ENCODE assay signal across 31 cellular contexts in the genomic region with DNA sequence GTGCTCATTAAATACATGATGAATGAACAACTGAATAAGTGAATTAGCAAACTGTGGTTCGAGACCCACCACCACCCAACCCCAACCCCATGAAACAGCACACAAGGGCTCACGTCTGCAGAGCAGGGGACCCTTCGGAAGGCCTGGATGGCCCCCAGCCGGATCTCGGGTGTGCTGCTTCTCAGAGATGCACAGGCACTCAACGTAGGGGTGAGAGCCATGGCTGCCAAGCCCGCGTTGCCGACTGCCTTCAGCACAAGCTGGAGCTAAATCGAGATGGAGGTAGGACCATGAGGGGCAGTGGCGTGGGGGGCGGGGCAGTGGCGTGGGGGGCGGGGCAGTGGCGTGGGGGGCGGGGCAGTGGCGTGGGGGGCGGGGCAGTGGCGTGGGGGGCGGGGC.
DNase-seq lines count a peak whose midpoint lies in the region; ATAC-seq and TF ChIP-seq lines count a peak whose summit lies in the region.
"Had no signal": no experiment of that assay in that cellular context is flagged by ENCODE, and none has a peak within 500 bp of the region (broad histone marks: within the 10 kb centered on the region; RNA-seq: fewer than 3 reads in every experiment).

No MANE protein-coding gene starts in this region.

- H4K91ac ChIP-seq in H9 (ENCODE audit: insufficient read length, low read depth, low read length) = no peak overlapping the region

- H3K27me3 ChIP-seq in H9 (ENCODE audit: insufficient read depth, low read length) (no peaks in the 10 kb centered on the region), Panc1 (ENCODE audit: control insufficient read depth, insufficient read depth, low read length) (no peaks in the 10 kb centered on the region), iPS-15b (ENCODE audit: control insufficient read depth, insufficient read depth, low read length) (no peaks in the 10 kb centered on the region), breast epithelium (no peaks in the 10 kb centered on the region), PC-3 (ENCODE audit: low read length) (no peaks in the 10 kb centered on the region)
- H3K27me3 ChIP-seq: esophagus muscularis mucosa, foreskin keratinocyte, heart right ventricle, uterus had no signal

- H3K4me3 Mint-ChIP-seq in H9 = no peak overlapping the region
- H3K4me3 Mint-ChIP-seq: activated CD4-positive, alpha-beta memory T cell treated with anti-CD3 and anti-CD28 coated beads, Interleukin-2, amount 10 ng/mL, durations not matched to agents 7 days and 5 days; activated naive CD8-positive, alpha-beta T cell; stimulated activated naive B cell treated with anti-CD40 and anti-IgM and Interleukin-4, amounts not matched to agents 10 μg/mL and 1 μg/mL and 100 μg/mL, for 72 hours had no signal

- H2BK12ac ChIP-seq in H9 (ENCODE audit: insufficient read length, low read depth, low read length) = no peak overlapping the region

- H3K9me3 ChIP-seq in H9 (ENCODE audit: control insufficient read depth, low read depth, low read length) = no peaks in the 10 kb centered on the region
- H3K9me3 ChIP-seq in Panc1 (ENCODE audit: control insufficient read depth, insufficient read depth, low read depth, low read length) = peaks cover 3% of the 10 kb centered on the region; the same call in 1 of the 2 replicates
- H3K9me3 ChIP-seq in iPS-15b (ENCODE audit: control insufficient read depth, insufficient read depth, low read length) = no peaks in the 10 kb centered on the region
- H3K9me3 ChIP-seq in breast epithelium = no peaks in the 10 kb centered on the region
- no peaks in the 10 kb centered on the region for H3K9me3 ChIP-seq in PC-3 (ENCODE audit: low read length)
- H3K9me3 ChIP-seq: psoas muscle, uterus had no signal

- H3K36me3 ChIP-seq in Panc1 (ENCODE audit: control insufficient read depth, insufficient read depth, low read length) (no peaks in the 10 kb centered on the region), iPS-15b (ENCODE audit: control insufficient read depth, insufficient read depth, low read length) (no peaks in the 10 kb centered on the region), breast epithelium (no peaks in the 10 kb centered on the region), PC-3 (ENCODE audit: low read depth, low read length) (no peaks in the 10 kb centered on the region)
- H3K36me3 ChIP-seq: esophagus muscularis mucosa, heart right ventricle, thoracic aorta, uterus had no signal

- no peaks in the 10 kb centered on the region for H3K23me2 ChIP-seq in H9 (ENCODE audit: insufficient read length, low read depth, low read length, poor library complexity, severe bottlenecking)

- no peak overlapping the region for H3K27ac ChIP-seq in H9 (ENCODE audit: insufficient read length, low read depth, low read length)
- peak overlapping the region; percentile 58; the same call in 1 of the 2 replicates for H3K27ac ChIP-seq in Panc1 (ENCODE audit: low read length)
- H3K27ac ChIP-seq in breast epithelium = no peak overlapping the region
- no peak overlapping the region for H3K27ac ChIP-seq in PC-3 (ENCODE audit: low read length)
- H3K27ac ChIP-seq: C4-2B, esophagus muscularis mucosa, foreskin keratinocyte, KMS-11 had no signal

- H2BK20ac ChIP-seq in H9 (ENCODE audit: low read depth, low read length, poor library complexity, severe bottlenecking) = no peak overlapping the region

- no peak overlapping the region for H2AK5ac ChIP-seq in H9 (ENCODE audit: insufficient read length, low read length)

- H2BK5ac ChIP-seq in H9 (ENCODE audit: insufficient read length, low read length) = no peak overlapping the region

- H3K36me3 Mint-ChIP-seq in H9 (ENCODE audit: insufficient read depth in 1 of 3, low read depth in 3 of 3) = peaks cover 0 to 19% (median 0%) of the 10 kb centered on the region in 3 experiments; a peak in 6 of 7 replicates

- H3K9me2 ChIP-seq in PC-3 (replicated peaks; ENCODE audit: low read length) = no peaks in the 10 kb centered on the region

- H3K18ac ChIP-seq in H9 (ENCODE audit: insufficient read length, low read depth, low read length) = no peak overlapping the region

- H3K56ac ChIP-seq in H9 (ENCODE audit: insufficient read length, low read depth, low read length) = no peak overlapping the region

- peak overlapping the region; percentile 28 for H3K4me2 ChIP-seq in H9 (ENCODE audit: insufficient read depth, insufficient read length, low read length)
- no peak overlapping the region for H3K4me2 ChIP-seq in PC-3 (ENCODE audit: low read length)
- H3K4me2 ChIP-seq: KMS-11 had no signal

- no peaks in the 10 kb centered on the region for H3K79me1 ChIP-seq in H9 (ENCODE audit: insufficient read depth, low read depth, low read length, poor library complexity, severe bottlenecking)

- H3F3A ChIP-seq in PC-3 (ENCODE audit: low read length, unreplicated experiment) = no peaks in the 10 kb centered on the region

- H3K4me1 ChIP-seq in H9 (ENCODE audit: insufficient read depth, low read length) = peaks cover 2% of the 10 kb centered on the region; the same call in 1 of the 2 replicates
- peaks cover 35% of the 10 kb centered on the region for H3K4me1 ChIP-seq in Panc1 (ENCODE audit: control insufficient read depth, insufficient read depth, low read length)
- H3K4me1 ChIP-seq in iPS-15b (ENCODE audit: control insufficient read depth, insufficient read depth, low read length) = peaks cover 13% of the 10 kb centered on the region
- H3K4me1 ChIP-seq in breast epithelium = peaks cover 0 to 9% of the 10 kb centered on the region in 2 donors
- peaks cover 17% of the 10 kb centered on the region for H3K4me1 ChIP-seq in PC-3 (ENCODE audit: insufficient read depth, low read length)

- no peak overlapping the region for H3K27ac Mint-ChIP-seq in H9
- H3K27ac Mint-ChIP-seq: activated CD4-positive, alpha-beta memory T cell treated with anti-CD3 and anti-CD28 coated beads, Interleukin-2, amount 10 ng/mL, durations not matched to agents 7 days and 5 days; activated naive CD8-positive, alpha-beta T cell; stimulated activated naive B cell treated with anti-CD40 and anti-IgM and Interleukin-4, amounts not matched to agents 10 μg/mL and 1 μg/mL and 100 μg/mL, for 72 hours had no signal

- in situ Hi-C loops in Panc1 (cut with HindIII; ENCODE audit: low pct_unique_long_range_greater_than_20kb, low sequenced_read_pairs) = no loop called here

- peaks cover 10 to 16% of the 10 kb centered on the region in 2 experiments for H3K9me3 Mint-ChIP-seq in H9

- no peaks in the 10 kb centered on the region for H4K20me1 ChIP-seq in H9 (ENCODE audit: control insufficient read depth, insufficient read depth, insufficient read length)
- no peaks in the 10 kb centered on the region for H4K20me1 ChIP-seq in PC-3 (ENCODE audit: low read length)

- no peak overlapping the region for H3K4me3 ChIP-seq in Panc1 (ENCODE audit: low read depth in 2 of 2, low read length in 2 of 2)
- H3K4me3 ChIP-seq in iPS-15b (ENCODE audit: low read depth, low read length) = peak overlapping the region; percentile 39
- H3K4me3 ChIP-seq in breast epithelium = no peak overlapping the region
- no peak overlapping the region for H3K4me3 ChIP-seq in PC-3 (ENCODE audit: low read length)
- H3K4me3 ChIP-seq: esophagus muscularis mucosa, heart right ventricle, thoracic aorta, uterus had no signal

- no peak overlapping the region for H4K5ac ChIP-seq in H9 (ENCODE audit: insufficient read length, low read depth, low read length)

- POLR2A ChIA-PET in Panc1 (lab: Charles Lee) (no interaction called here), PC-3 (lab: Charles Lee; ENCODE audit: unreplicated experiment) (no interaction called here)

- TF ChIP-seq CTCF in H9 (conservative IDR thresholded peaks at IDR 0.05) (no peak), Panc1 (IDR thresholded peaks at IDR 0.05) (no peak), breast epithelium (IDR thresholded peaks at IDR 0.05) (no peak), PC-3 (conservative IDR thresholded peaks at IDR 0.05; ENCODE audit: low read depth, low read length) (no peak)

- no peak overlapping the region for H2BK120ac ChIP-seq in H9 (ENCODE audit: low read depth, low read length, poor library complexity, severe bottlenecking)

- no peak overlapping the region for H3T11ph ChIP-seq in H9 (ENCODE audit: low read length)

- H3K27me3 Mint-ChIP-seq in H9 (ENCODE audit: low read depth) = no peaks in the 10 kb centered on the region
- H3K27me3 Mint-ChIP-seq: activated CD4-positive, alpha-beta memory T cell treated with anti-CD3 and anti-CD28 coated beads, Interleukin-2, amount 10 ng/mL, durations not matched to agents 7 days and 5 days; activated naive CD8-positive, alpha-beta T cell; stimulated activated naive B cell treated with anti-CD40 and anti-IgM and Interleukin-4, amounts not matched to agents 10 μg/mL and 1 μg/mL and 100 μg/mL, for 72 hours had no signal

- no CpG with 5 or more reads among the region's 20 CpGs for WGBS in H9 (ENCODE audit: extremely low coverage, insufficient read length, low lambda C conversion rate)

- H3K4me1 Mint-ChIP-seq in H9 = peaks cover 20 to 43% of the 10 kb centered on the region in 2 experiments

- CTCF ChIA-PET in Panc1 (lab: Charles Lee) = no interaction called here
- CTCF ChIA-PET in PC-3 (lab: Charles Lee) = no interaction called here

- H3K23ac ChIP-seq in H9 (ENCODE audit: insufficient read length, low read depth, low read length) = no peak overlapping the region

- no TSS peak for BruUV-seq in Panc1 (replicated peaks; lab: Mats Ljungman, UMichigan)
- no TSS peak for BruUV-seq in PC-3 (replicated peaks; lab: Mats Ljungman, UMichigan)

- ATAC-seq in Panc1 (no peak), PC-3 (no peak)
- ATAC-seq: activated CD4-positive, CD25-positive, alpha-beta regulatory T cell treated with anti-CD3 and anti-CD28 coated beads, Interleukin-2, amount 50 U/mL, for 24 hours; foreskin keratinocyte; heart right ventricle; psoas muscle; stimulated activated naive B cell treated with anti-CD40 and anti-IgM and Interleukin-4, amounts not matched to agents 10 μg/mL and 1 μg/mL and 100 μg/mL, for 72 hours had no signal

- intact Hi-C loops in Panc1 (cut with micrococcal nuclease; ENCODE audit: unreplicated experiment) (no loop called here), breast epithelium (cut with DNase I; ENCODE audit: low total_unique reads) (no loop called here), PC-3 (cut with micrococcal nuclease) (no loop called here)

- TF ChIP-seq POLR2A in breast epithelium (IDR thresholded peaks at IDR 0.05) = no peak

- no peak overlapping the region for H3K4ac ChIP-seq in H9 (ENCODE audit: low read depth, low read length)

- H2AFZ ChIP-seq in H9 (ENCODE audit: low read length) = no peak overlapping the region
- H2AFZ ChIP-seq in PC-3 (ENCODE audit: low read length) = no peak overlapping the region

- H2BK15ac ChIP-seq in H9 (ENCODE audit: low read depth, low read length) = no peak overlapping the region

- H4K8ac ChIP-seq in H9 (replicated peaks; ENCODE audit: insufficient read length, low read depth, low read length) = no peak overlapping the region

- H3K9ac ChIP-seq in H9 (ENCODE audit: extremely low read depth, insufficient read length, low read length) = no peak overlapping the region
- H3K9ac ChIP-seq in iPS-15b (ENCODE audit: low read depth, low read length) = no peak overlapping the region
- no peak overlapping the region for H3K9ac ChIP-seq in PC-3 (ENCODE audit: low read length)
- H3K9ac ChIP-seq: KMS-11 had no signal

- H3K14ac ChIP-seq in H9 (ENCODE audit: insufficient read depth, low read length) = no peak overlapping the region

- no peaks in the 10 kb centered on the region for H3K79me2 ChIP-seq in H9 (ENCODE audit: insufficient read depth, low read length)
- H3K79me2 ChIP-seq in PC-3 (ENCODE audit: low read length) = no peaks in the 10 kb centered on the region

- DNase-seq in COLO829 (ENCODE audit: low spot score) = peak; percentile 34
- no peak for DNase-seq in H9
- DNase-seq in Panc1 (ENCODE audit: low read depth, low spot score) = no peak
- no peak for DNase-seq in breast epithelium (ENCODE audit: low spot score in 2 of 2)
- DNase-seq in NCI-H2107 (lab: John Stamatoyannopoulos, UW) = no peak
- no peak for DNase-seq in PC-3
- DNase-seq in SKM-1 treated with dmso at 0.1 percent for 144 hours (lab: John Stamatoyannopoulos, UW; ENCODE audit: unreplicated experiment) = no peak
- DNase-seq: activated CD4-positive, alpha-beta memory T cell treated with anti-CD3 and anti-CD28 coated beads, Interleukin-2, amount 10 ng/mL, durations not matched to agents 7 days and 5 days; cortex of kidney; DMS 273 treated with DMSO at 0.1 percent for 48 hours; foreskin keratinocyte; heart right ventricle; mesenchymal stem cell; MM.1S; NCI-H1417; NCI-H2029 treated with DMSO at 0.1 percent for 48 hours; NCI-H2227 treated with DMSO at 0.1 percent for 48 hours; Right ventricle myocardium superior; stimulated activated CD4-positive, alpha-beta T cell treated with anti-CD3 and anti-CD28 coated beads, Interleukin-4, amount 100 ng/mL, for 4 hours; stimulated activated naive B cell treated with anti-CD40 and anti-IgM and Interleukin-4, amounts not matched to agents 10 μg/mL and 1 μg/mL and 100 μg/mL, for 72 hours; SW 1271; T1000; uterus had no signal
